18 cellular contexts compared by ENCODE assay signal in genomic region chrX:21151051-21151450, GRCh38.
A peak's percentile ranks its signal among the peaks of the same experiment; 100 is the strongest.
DNase-seq lines count a peak whose midpoint lies in the region; ATAC-seq, FAIRE-seq and TF ChIP-seq lines count a peak whose summit lies in the region.
"Had no signal": no experiment of that assay in that cellular context is flagged by ENCODE, and none has a peak within 500 bp of the region (broad histone marks: within the 10 kb centered on the region; RNA-seq: fewer than 3 reads in every experiment).

No MANE protein-coding gene starts in this region.

- no peaks in the 10 kb centered on the region for H3K36me3 ChIP-seq in esophagus muscularis mucosa
- H3K36me3 ChIP-seq: BLaER1 had no signal

- no peaks in the 10 kb centered on the region for H3K9me3 ChIP-seq in esophagus muscularis mucosa
- H3K9me3 ChIP-seq: BLaER1 had no signal

- H3K4me1 ChIP-seq in esophagus muscularis mucosa: peaks cover 5 to 45% (median 14%) of the 10 kb centered on the region in 4 donors
- H3K4me1 ChIP-seq: BLaER1 had no signal

- TF ChIP-seq CTCF in esophagus muscularis mucosa (IDR thresholded peaks at IDR 0.05): no peak

- H3K27me3 ChIP-seq in esophagus muscularis mucosa: no peaks in the 10 kb centered on the region
- H3K27me3 ChIP-seq: BLaER1 had no signal

- DNase-seq in Ammon's horn (ENCODE audit: low spot score) (peak; percentile 2), GM12892 (ENCODE audit: insufficient read length) (no peak), esophagus muscularis mucosa (ENCODE audit: extremely low spot score) (no peak), sciatic nerve (ENCODE audit: low spot score) (no peak), T-helper 2 cell (no peak), NCI-H2227 treated with DMSO at 0.1 percent for 48 hours (lab: John Stamatoyannopoulos, UW) (no peak)
- DNase-seq: AML-193; CD4-positive, alpha-beta memory T cell; DMS153; DMS79; GF-D8; H9; IMR-90 had no signal

- ATAC-seq in sciatic nerve (peak; percentile 9), HG03469 (IDR thresholded peaks at IDR 0.05; ENCODE audit: unreplicated experiment) (no peak)
- ATAC-seq: K562 had no signal

- intact Hi-C loops in esophagus muscularis mucosa (cut with DNase I): no loop called here
- intact Hi-C loops in sciatic nerve (cut with DNase I): no loop called here

- WGBS in esophagus muscularis mucosa: 19% methylated on average over 1 of the region's 1 CpG

- H3K4me3 ChIP-seq in esophagus muscularis mucosa: no peak overlapping the region
- H3K4me3 ChIP-seq: BLaER1, K562 had no signal

- TF ChIP-seq EP300 in esophagus muscularis mucosa (IDR thresholded peaks at IDR 0.05): no peak

- peak; percentile 30 for FAIRE-seq in GM12892 (lab: Jason Lieb, UNC)
- FAIRE-seq: A204.1, H1, K562 had no signal

- H3K27ac ChIP-seq in esophagus muscularis mucosa (replicated peaks in 1 of 4): peak overlapping the region in 3 of 4 donors; percentile 3 to 36 (median 31)
- H3K27ac ChIP-seq: BLaER1 had no signal

- TF ChIP-seq POLR2A in GM12892 (IDR thresholded peaks at IDR 0.05; ENCODE audit: low read depth, low read length) (no peak), esophagus muscularis mucosa (IDR thresholded peaks at IDR 0.05; ENCODE audit: low read depth) (no peak)
